In genomic region chr9:136947955-136948510, GRCh38 we compare ENCODE assay signal across 8 cellular contexts. TPM values are rescaled to one million over a fixed set of nuclear protein-coding genes. Genes with fewer than 3 reads are reported as not detected.
DNase-seq lines count a peak whose midpoint lies in the region; ATAC-seq, FAIRE-seq and TF ChIP-seq lines count a peak whose summit lies in the region.

No MANE protein-coding gene starts in this region.

- TF ChIP-seq EP300 in HepG2 (IDR thresholded peaks at IDR 0.05; ENCODE audit: low read depth in 2 of 2, low read length in 2 of 2) (no peak), HepG2 (CRISPR knock-in tag; IDR thresholded peaks at IDR 0.05; ENCODE audit: borderline replicate concordance) (no peak)

- intact Hi-C loops in HepG2 (cut with micrococcal nuclease; ENCODE audit: unreplicated experiment) = loop anchor here (2.0 kb wide), 3 partner anchors 21 to 87 kb away; partner anchors contain the start of gene PAXX
- intact Hi-C loops in uterus (cut with DNase I; ENCODE audit: low total_unique reads) = no loop called here

- peaks cover 15% of the 10 kb centered on the region for H3K79me2 ChIP-seq in HepG2 (ENCODE audit: insufficient read depth, low read length)

- H2AFZ ChIP-seq in HepG2 (ENCODE audit: low read length) = no peak overlapping the region

- H3K27ac ChIP-seq in HepG2 (ENCODE audit: extremely low read length, insufficient read depth, low read length) (peak overlapping the region; percentile 95), uterus (no peak overlapping the region)

- 9% methylated on average over 12 of the region's 15 CpGs for WGBS in HepG2 (ENCODE audit: low lambda C conversion rate)

- peaks cover 14% of the 10 kb centered on the region for H3K4me1 Mint-ChIP-seq in central memory CD8-positive, alpha-beta T cell

- TF ChIP-seq POLR2A in NB4 (IDR thresholded peaks at IDR 0.05; ENCODE audit: extremely low read depth, insufficient read length) (no peak), HepG2 (IDR thresholded peaks at IDR 0.05; ENCODE audit: insufficient read depth in 1 of 2, low read depth in 2 of 2, low read length in 2 of 2) (no peak), uterus (IDR thresholded peaks at IDR 0.05) (no peak)

- FAIRE-seq in HepG2 (lab: Jason Lieb, UNC) = peak; percentile 68

- peaks cover 25% of the 10 kb centered on the region for H3K36me3 Mint-ChIP-seq in central memory CD8-positive, alpha-beta T cell (ENCODE audit: insufficient read depth)

- H3K4me3 Mint-ChIP-seq in central memory CD8-positive, alpha-beta T cell = peak overlapping the region; percentile 83

- BruUV-seq in HepG2 (replicated peaks; lab: Mats Ljungman, UMichigan) = no TSS peak

- ATAC-seq in central memory CD8-positive, alpha-beta T cell (replicated peaks; ENCODE audit: extremely low read depth, poor library complexity, severe bottlenecking) = no peak
- ATAC-seq in HepG2 (peak; percentile 11), HG03342 (IDR thresholded peaks at IDR 0.05; ENCODE audit: unreplicated experiment) (no peak), HG03025 (IDR thresholded peaks at IDR 0.05; ENCODE audit: low FRiP score, unreplicated experiment) (no peak)

- no peaks in the 10 kb centered on the region for H3K27me3 Mint-ChIP-seq in central memory CD8-positive, alpha-beta T cell

- TF ChIP-seq RAD21 in HepG2 (CRISPR knock-in tag; IDR thresholded peaks at IDR 0.05) = peak; percentile 87

- H3K36me3 ChIP-seq in HepG2 (replicated peaks in 1 of 2; ENCODE audit: control insufficient read depth in 1 of 2, insufficient read depth in 2 of 2, low read length in 2 of 2) = no peaks in the 10 kb centered on the region
- no peaks in the 10 kb centered on the region for H3K36me3 ChIP-seq in uterus

- CTCF ChIA-PET in HepG2 (lab: Yijun Ruan, JAX; ENCODE audit: low intra/inter-chr PET ratio, low total read pairs) = interaction anchor here (1.1 to 1.7 kb wide), 2 partner anchors 81 to 87 kb away, joined by 3 to 15 read pairs; no protein-coding TSS in a partner anchor

- H3K4me3 ChIP-seq in NB4 (ENCODE audit: low read depth, low read length) (no peak overlapping the region), HepG2 (replicated peaks in 1 of 3; ENCODE audit: insufficient read depth in 1 of 3, low read depth in 2 of 3, low read length in 3 of 3) (peak overlapping the region in 2 of 3 experiments; percentile 26 to 45; a peak in 4 of 6 replicates), uterus (no peak overlapping the region)

- DNase-seq in NCI-H82 (lab: John Stamatoyannopoulos, UW) (peak; percentile 60), NCI-H82 treated with DMSO at 0.1 percent for 48 hours (lab: John Stamatoyannopoulos, UW; ENCODE audit: unreplicated experiment) (no peak), NB4 (ENCODE audit: low read depth) (peak; percentile 67), HepG2 (ENCODE audit: low spot score) (peak; percentile 64), uterus (no peak)
- no peak for DNase-seq in central memory CD8-positive, alpha-beta T cell (ENCODE audit: low spot score in 2 of 2)

- no peaks in the 10 kb centered on the region for H3K9me3 Mint-ChIP-seq in central memory CD8-positive, alpha-beta T cell

- peak overlapping the region; percentile 62 for H3K4me2 ChIP-seq in HepG2 (ENCODE audit: low read depth, low read length)

- H3K9ac ChIP-seq in HepG2 (ENCODE audit: insufficient read depth, low read depth, low read length) = peak overlapping the region; percentile 17

- TF ChIP-seq CTCF in NB4 (IDR thresholded peaks at IDR 0.05; ENCODE audit: low read depth, low read length) (peak; percentile 35), HepG2 (CRISPR knock-in tag; IDR thresholded peaks at IDR 0.05) (peak; percentile 97), uterus (IDR thresholded peaks at IDR 0.05) (peak; percentile 20 to 55 (median 32))

- in situ Hi-C loops in HepG2 (cut with HindIII; ENCODE audit: extremely low pct_ligation_motif_present, low pct_unique_long_range_greater_than_20kb) = loop anchor here (5.0 kb wide), 1 partner anchor 84 kb away; the partner anchor contains the start of gene FUT7

- POLR2A ChIA-PET in HepG2 (lab: Yijun Ruan, JAX) = interaction anchor here (0.6 to 2.5 kb wide), 17 partner anchors 9 to 148 kb away, joined by 3 to 11 read pairs (median 5); partner anchors contain the start of genes AJM1, CLIC3 and TRAF2

- H4K20me1 ChIP-seq in HepG2 (ENCODE audit: insufficient read depth, low read length) = no peaks in the 10 kb centered on the region

- H3K27me3 ChIP-seq in HepG2 (ENCODE audit: control insufficient read depth in 1 of 2, insufficient read depth in 2 of 2, low read length in 2 of 2) (no peaks in the 10 kb centered on the region), uterus (no peaks in the 10 kb centered on the region)

- no peaks in the 10 kb centered on the region for H3K9me3 ChIP-seq in HepG2 (ENCODE audit: low read length)
- no peaks in the 10 kb centered on the region for H3K9me3 ChIP-seq in uterus

- peaks cover 59% of the 10 kb centered on the region for H3K4me1 ChIP-seq in HepG2 (ENCODE audit: insufficient read depth, low read length)
- H3K4me1 ChIP-seq in uterus = peaks cover 0 to 7% of the 10 kb centered on the region in 2 donors

- H3K27ac Mint-ChIP-seq in central memory CD8-positive, alpha-beta T cell (ENCODE audit: low read depth) = no peak overlapping the region

RNA-seq across cellular contexts. Expression of gene C8G, which starts 3.0 kb away (rescaled TPM):
- total RNA-seq in HepG2 (2016; rRNA removed; fragmentation: Illumina TruSeq; extraction: Trizol) (2.0 and 4.9 TPM in 2 replicates), uterus (not detected)
- 1.2 and 2.9 TPM in 2 replicates for total RNA-seq in HepG2 (2016; cell fraction: cytosol; rRNA removed; fragmentation: Illumina TruSeq; extraction: Trizol; ENCODE audit: low read depth)
- 1.4 and 4.7 TPM in 2 replicates for total RNA-seq in HepG2 (2016; cell fraction: insoluble cytoplasmic fraction; rRNA removed; fragmentation: Illumina TruSeq; extraction: Trizol)
- 2.1 and 3.5 TPM in 2 replicates for total RNA-seq in HepG2 (2016; cell fraction: membrane; rRNA removed; fragmentation: Illumina TruSeq; extraction: Trizol)
- 6.1 and 7.0 TPM in 2 replicates for total RNA-seq in HepG2 (2016; cell fraction: nucleus; rRNA removed; fragmentation: Illumina TruSeq; extraction: Trizol)
- polyA plus RNA-seq in HepG2 (2011; rRNA removed) = 12.8 and 18.3 TPM in 2 replicates
- 8.9 and 13.0 TPM in 2 replicates for polyA plus RNA-seq in HepG2 (2011; cell fraction: cytosol; rRNA removed)
- polyA plus RNA-seq in HepG2 (2011; cell fraction: nucleus; rRNA removed) = 94.5 and 107 TPM in 2 replicates
- 15.3 and 17.5 TPM in 2 replicates for polyA plus RNA-seq in HepG2 (2012)
- 2.1 and 2.6 TPM in 2 replicates for polyA plus RNA-seq in HepG2 (2016; cell fraction: cytosol; fragmentation: Illumina TruSeq; extraction: Trizol; ENCODE audit: low read depth)
- polyA plus RNA-seq in HepG2 (2016; cell fraction: insoluble cytoplasmic fraction; fragmentation: Illumina TruSeq; extraction: Trizol; ENCODE audit: low read depth) = 2.3 and 2.4 TPM in 2 replicates
- polyA plus RNA-seq in HepG2 (2016; cell fraction: membrane; fragmentation: Illumina TruSeq; extraction: Trizol; ENCODE audit: low read depth) = 2.2 and 3.1 TPM in 2 replicates
- polyA plus RNA-seq in HepG2 (2016; cell fraction: nucleus; fragmentation: Illumina TruSeq; extraction: Trizol; ENCODE audit: insufficient read depth, low read depth) = 10.1 and 13.4 TPM in 2 replicates
- 0.70 and 11.9 TPM in 2 replicates for polyA minus RNA-seq in HepG2 (2011; rRNA and poly(A)+ RNA removed; ENCODE audit: low replicate concordance)
- 3.6 and 6.2 TPM in 2 replicates for polyA minus RNA-seq in HepG2 (2011; cell fraction: cytosol; rRNA and poly(A)+ RNA removed)
- polyA minus RNA-seq in HepG2 (2011; cell fraction: nucleus; rRNA and poly(A)+ RNA removed) = 7.0 and 7.2 TPM in 2 replicates

RNA-seq across cellular contexts. Expression of gene FBXW5, which starts 3.5 kb away (rescaled TPM):
- total RNA-seq in HepG2 (2016; rRNA removed; fragmentation: Illumina TruSeq; extraction: Trizol) (47.4 and 60.4 TPM in 2 replicates), uterus (100 to 1,000 TPM in 1 of 4 donors, 10 to 100 TPM in 3; 67.4 to 111 (median 75.3) TPM)
- 101 and 115 TPM in 2 replicates for total RNA-seq in HepG2 (2016; cell fraction: cytosol; rRNA removed; fragmentation: Illumina TruSeq; extraction: Trizol; ENCODE audit: low read depth)
- 43.2 and 63.0 TPM in 2 replicates for total RNA-seq in HepG2 (2016; cell fraction: insoluble cytoplasmic fraction; rRNA removed; fragmentation: Illumina TruSeq; extraction: Trizol)
- 157 and 168 TPM in 2 replicates for total RNA-seq in HepG2 (2016; cell fraction: membrane; rRNA removed; fragmentation: Illumina TruSeq; extraction: Trizol)
- total RNA-seq in HepG2 (2016; cell fraction: nucleus; rRNA removed; fragmentation: Illumina TruSeq; extraction: Trizol) = 38.4 and 45.7 TPM in 2 replicates
- polyA plus RNA-seq in HepG2 (2011; rRNA removed) = 52.0 and 76.2 TPM in 2 replicates
- polyA plus RNA-seq in HepG2 (2011; cell fraction: cytosol; rRNA removed) = 70.1 and 111 TPM in 2 replicates
- polyA plus RNA-seq in HepG2 (2011; cell fraction: nucleus; rRNA removed) = 318 and 399 TPM in 2 replicates
- 33.4 and 43.8 TPM in 2 replicates for polyA plus RNA-seq in HepG2 (2012)
- 106 and 116 TPM in 2 replicates for polyA plus RNA-seq in HepG2 (2016; cell fraction: cytosol; fragmentation: Illumina TruSeq; extraction: Trizol; ENCODE audit: low read depth)
- polyA plus RNA-seq in HepG2 (2016; cell fraction: insoluble cytoplasmic fraction; fragmentation: Illumina TruSeq; extraction: Trizol; ENCODE audit: low read depth) = 41.2 and 50.1 TPM in 2 replicates
- polyA plus RNA-seq in HepG2 (2016; cell fraction: membrane; fragmentation: Illumina TruSeq; extraction: Trizol; ENCODE audit: low read depth) = 127 and 134 TPM in 2 replicates
- polyA plus RNA-seq in HepG2 (2016; cell fraction: nucleus; fragmentation: Illumina TruSeq; extraction: Trizol; ENCODE audit: insufficient read depth, low read depth) = 94.3 and 97.4 TPM in 2 replicates
- 183 and 195 TPM in 2 replicates for polyA minus RNA-seq in HepG2 (2011; rRNA and poly(A)+ RNA removed; ENCODE audit: low replicate concordance)
- polyA minus RNA-seq in HepG2 (2011; cell fraction: cytosol; rRNA and poly(A)+ RNA removed) = 55.6 and 63.5 TPM in 2 replicates
- 34.1 and 36.8 TPM in 2 replicates for polyA minus RNA-seq in HepG2 (2011; cell fraction: nucleus; rRNA and poly(A)+ RNA removed)

RNA-seq across cellular contexts. Expression of gene LCN12, which starts 4.0 kb away (rescaled TPM):
- total RNA-seq in HepG2 (2016; rRNA removed; fragmentation: Illumina TruSeq; extraction: Trizol) (1.2 and 3.4 TPM in 2 replicates), uterus (10 to 100 TPM in 2 of 4 donors, 1 to 10 TPM in 1, not detected in 1; 5.4 to 43.2 (median 10.3) TPM)
- total RNA-seq in HepG2 (2016; cell fraction: cytosol; rRNA removed; fragmentation: Illumina TruSeq; extraction: Trizol; ENCODE audit: low read depth) = 0.97 TPM in 1 of 2 replicates, not detected in the other
- 0.89 and 3.4 TPM in 2 replicates for total RNA-seq in HepG2 (2016; cell fraction: insoluble cytoplasmic fraction; rRNA removed; fragmentation: Illumina TruSeq; extraction: Trizol)
- 1.1 and 1.4 TPM in 2 replicates for total RNA-seq in HepG2 (2016; cell fraction: membrane; rRNA removed; fragmentation: Illumina TruSeq; extraction: Trizol)
- total RNA-seq in HepG2 (2016; cell fraction: nucleus; rRNA removed; fragmentation: Illumina TruSeq; extraction: Trizol) = 4.3 and 4.4 TPM in 2 replicates
- 6.9 and 7.5 TPM in 2 replicates for polyA plus RNA-seq in HepG2 (2011; rRNA removed)
- 1.1 and 1.6 TPM in 2 replicates for polyA plus RNA-seq in HepG2 (2011; cell fraction: cytosol; rRNA removed)
- 68.8 and 75.7 TPM in 2 replicates for polyA plus RNA-seq in HepG2 (2011; cell fraction: nucleus; rRNA removed)
- 5.5 and 6.7 TPM in 2 replicates for polyA plus RNA-seq in HepG2 (2012)
- 0.62 and 0.70 TPM in 2 replicates for polyA plus RNA-seq in HepG2 (2016; cell fraction: cytosol; fragmentation: Illumina TruSeq; extraction: Trizol; ENCODE audit: low read depth)
- 1.5 and 1.7 TPM in 2 replicates for polyA plus RNA-seq in HepG2 (2016; cell fraction: insoluble cytoplasmic fraction; fragmentation: Illumina TruSeq; extraction: Trizol; ENCODE audit: low read depth)
- 1.4 and 1.7 TPM in 2 replicates for polyA plus RNA-seq in HepG2 (2016; cell fraction: membrane; fragmentation: Illumina TruSeq; extraction: Trizol; ENCODE audit: low read depth)
- polyA plus RNA-seq in HepG2 (2016; cell fraction: nucleus; fragmentation: Illumina TruSeq; extraction: Trizol; ENCODE audit: insufficient read depth, low read depth) = 23.3 and 27.4 TPM in 2 replicates
- 3.2 and 7.0 TPM in 2 replicates for polyA minus RNA-seq in HepG2 (2011; rRNA and poly(A)+ RNA removed; ENCODE audit: low replicate concordance)
- polyA minus RNA-seq in HepG2 (2011; cell fraction: cytosol; rRNA and poly(A)+ RNA removed) = 1.6 and 3.5 TPM in 2 replicates
- 5.3 and 7.7 TPM in 2 replicates for polyA minus RNA-seq in HepG2 (2011; cell fraction: nucleus; rRNA and poly(A)+ RNA removed)

RNA-seq across cellular contexts. Expression of gene PTGDS, which starts 29.3 kb away (rescaled TPM):
- total RNA-seq in HepG2 (2016; rRNA removed; fragmentation: Illumina TruSeq; extraction: Trizol) = 0.33 TPM in 1 of 2 replicates, not detected in the other
- total RNA-seq in HepG2 (2016; cell fraction: cytosol; rRNA removed; fragmentation: Illumina TruSeq; extraction: Trizol; ENCODE audit: low read depth) = not detected in 2 replicates
- total RNA-seq in HepG2 (2016; cell fraction: insoluble cytoplasmic fraction; rRNA removed; fragmentation: Illumina TruSeq; extraction: Trizol) = not detected in 2 replicates
- not detected in 2 replicates for total RNA-seq in HepG2 (2016; cell fraction: membrane; rRNA removed; fragmentation: Illumina TruSeq; extraction: Trizol)
- not detected in 2 replicates for total RNA-seq in HepG2 (2016; cell fraction: nucleus; rRNA removed; fragmentation: Illumina TruSeq; extraction: Trizol)
- polyA plus RNA-seq in HepG2 (2011; rRNA removed) = 0.31 and 0.50 TPM in 2 replicates
- 0.12 and 0.13 TPM in 2 replicates for polyA plus RNA-seq in HepG2 (2011; cell fraction: cytosol; rRNA removed)
- 0.90 and 1.8 TPM in 2 replicates for polyA plus RNA-seq in HepG2 (2011; cell fraction: nucleus; rRNA removed)
- not detected in 2 replicates for polyA plus RNA-seq in HepG2 (2012)
- not detected in 2 replicates for polyA plus RNA-seq in HepG2 (2016; cell fraction: cytosol; fragmentation: Illumina TruSeq; extraction: Trizol; ENCODE audit: low read depth)
- polyA plus RNA-seq in HepG2 (2016; cell fraction: insoluble cytoplasmic fraction; fragmentation: Illumina TruSeq; extraction: Trizol; ENCODE audit: low read depth) = not detected in 2 replicates
- polyA plus RNA-seq in HepG2 (2016; cell fraction: membrane; fragmentation: Illumina TruSeq; extraction: Trizol; ENCODE audit: low read depth) = not detected in 2 replicates
- polyA plus RNA-seq in HepG2 (2016; cell fraction: nucleus; fragmentation: Illumina TruSeq; extraction: Trizol; ENCODE audit: insufficient read depth, low read depth) = not detected in 2 replicates
- 4.6 TPM in 1 of 2 replicates, not detected in the other for polyA minus RNA-seq in HepG2 (2011; rRNA and poly(A)+ RNA removed; ENCODE audit: low replicate concordance)
- not detected in 2 replicates for polyA minus RNA-seq in HepG2 (2011; cell fraction: cytosol; rRNA and poly(A)+ RNA removed)
- polyA minus RNA-seq in HepG2 (2011; cell fraction: nucleus; rRNA and poly(A)+ RNA removed) = not detected in 2 replicates
- 100 to 1,000 TPM in 1 of 4 donors, 10 to 100 TPM in 3; 13.5 to 116 (median 58.8) TPM for total RNA-seq in uterus

RNA-seq across cellular contexts. Expression of gene LCNL1, which starts 34.8 kb away (rescaled TPM):
- total RNA-seq in HepG2 (2016; rRNA removed; fragmentation: Illumina TruSeq; extraction: Trizol) = not detected in 2 replicates
- not detected in 2 replicates for total RNA-seq in HepG2 (2016; cell fraction: cytosol; rRNA removed; fragmentation: Illumina TruSeq; extraction: Trizol; ENCODE audit: low read depth)
- total RNA-seq in HepG2 (2016; cell fraction: insoluble cytoplasmic fraction; rRNA removed; fragmentation: Illumina TruSeq; extraction: Trizol) = not detected in 2 replicates
- total RNA-seq in HepG2 (2016; cell fraction: membrane; rRNA removed; fragmentation: Illumina TruSeq; extraction: Trizol) = not detected in 2 replicates
- not detected in 2 replicates for total RNA-seq in HepG2 (2016; cell fraction: nucleus; rRNA removed; fragmentation: Illumina TruSeq; extraction: Trizol)
- not detected in 2 replicates for polyA plus RNA-seq in HepG2 (2011; rRNA removed)
- polyA plus RNA-seq in HepG2 (2011; cell fraction: cytosol; rRNA removed) = not detected in 2 replicates
- polyA plus RNA-seq in HepG2 (2011; cell fraction: nucleus; rRNA removed) = 0.40 and 0.43 TPM in 2 replicates
- not detected in 2 replicates for polyA plus RNA-seq in HepG2 (2012)
- not detected in 2 replicates for polyA plus RNA-seq in HepG2 (2016; cell fraction: cytosol; fragmentation: Illumina TruSeq; extraction: Trizol; ENCODE audit: low read depth)
- polyA plus RNA-seq in HepG2 (2016; cell fraction: insoluble cytoplasmic fraction; fragmentation: Illumina TruSeq; extraction: Trizol; ENCODE audit: low read depth) = not detected in 2 replicates
- not detected in 2 replicates for polyA plus RNA-seq in HepG2 (2016; cell fraction: membrane; fragmentation: Illumina TruSeq; extraction: Trizol; ENCODE audit: low read depth)
- polyA plus RNA-seq in HepG2 (2016; cell fraction: nucleus; fragmentation: Illumina TruSeq; extraction: Trizol; ENCODE audit: insufficient read depth, low read depth) = not detected in 2 replicates
- 3.1 TPM in 1 of 2 replicates, not detected in the other for polyA minus RNA-seq in HepG2 (2011; rRNA and poly(A)+ RNA removed; ENCODE audit: low replicate concordance)
- not detected in 2 replicates for polyA minus RNA-seq in HepG2 (2011; cell fraction: cytosol; rRNA and poly(A)+ RNA removed)
- 0.13 and 0.25 TPM in 2 replicates for polyA minus RNA-seq in HepG2 (2011; cell fraction: nucleus; rRNA and poly(A)+ RNA removed)
- total RNA-seq in uterus = 1 to 10 TPM in 1 of 4 donors, under 1 TPM in 3; under 0.01 to 6.9 (median 0.54) TPM

Comparison
In these comparisons a context has a peak if more than half of its experiments do, and no peak if none do; other contexts are left out.
1. DNase-seq: peak in NCI-H82 (single experiment), NB4 (single experiment) and HepG2 (single experiment); none in NCI-H82 treated with DMSO at 0.1 percent for 48 hours (single experiment), central memory CD8-positive, alpha-beta T cell (0 of 2) and uterus (0 of 2).
2. H3K4me3 ChIP-seq: peak in HepG2 (2 of 3); none in NB4 (single experiment) and uterus (0 of 2).
3. CTCF ChIP-seq: peak in every context shown above with its lines; median percentile 97 in HepG2; 35 in NB4; 32 in uterus.